In the genomic region with DNA sequence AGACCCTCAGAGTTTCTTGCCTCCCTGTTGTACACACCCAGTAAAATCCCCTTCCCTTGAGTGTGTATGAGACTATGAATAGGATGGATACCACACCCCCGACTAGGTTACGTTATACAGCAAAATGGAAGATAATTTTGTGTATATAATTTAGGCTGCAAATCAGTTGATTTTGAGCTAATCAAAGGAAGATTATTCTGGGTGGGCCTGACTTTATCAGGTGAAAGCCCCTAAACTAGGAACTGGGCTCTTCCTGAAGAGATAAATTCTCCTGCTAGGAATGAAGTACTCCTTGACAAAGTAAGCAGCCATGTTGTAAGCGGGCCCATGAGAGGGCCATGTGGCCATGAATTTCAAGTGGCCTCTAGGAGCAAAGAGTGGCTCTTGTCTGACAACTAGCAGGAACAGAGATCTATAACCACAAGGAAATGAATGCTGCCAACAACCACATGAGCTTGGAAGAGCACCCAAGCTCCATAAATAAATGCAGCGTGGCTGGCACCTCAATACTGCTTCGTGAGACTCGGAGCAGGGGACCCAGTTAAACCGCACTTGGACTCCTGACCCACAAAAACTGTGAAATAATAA, we compare ENCODE assay signal across 23 cellular contexts.
"Had no signal": no experiment of that assay in that cellular context is flagged by ENCODE, and none has a peak within 500 bp of the region (broad histone marks: within the 10 kb centered on the region; RNA-seq: fewer than 3 reads in every experiment).

No MANE protein-coding gene starts in this region.

- H3K27ac ChIP-seq: epithelial cell of prostate, esophagus muscularis mucosa, gastroesophageal sphincter, neural progenitor cell, pancreas, stomach, uterus had no signal

- H3K4me1 ChIP-seq: esophagus muscularis mucosa, gastroesophageal sphincter, neural progenitor cell, pancreas, stomach, uterus had no signal

- H3K9me3 ChIP-seq: esophagus muscularis mucosa, gastroesophageal sphincter, pancreas, stomach, uterus had no signal

- H3K27me3 ChIP-seq: esophagus muscularis mucosa, gastroesophageal sphincter, neural progenitor cell, stomach had no signal

- DNase-seq: effector memory CD4-positive, alpha-beta T cell; glutamatergic neuron; immature natural killer cell; kidney; left cardiac atrium; occipital lobe; pancreas; right cardiac atrium; small intestine; stimulated activated CD4-positive, alpha-beta T cell treated with anti-CD3 and anti-CD28 coated beads, Interleukin-12 subunit alpha, Interleukin-12 subunit beta, amount 100 ng/mL, for 4 hours; stimulated activated naive CD4-positive, alpha-beta T cell; stomach; substantia nigra; uterus had no signal

- ATAC-seq: gastroesophageal sphincter; left cardiac atrium; natural killer cell treated with Interleukin-12 subunit alpha and Interleukin-12 subunit beta and Interleukin-15 and Interleukin-18, amount 100 ng/mL, for 72 hours; pancreas; right cardiac atrium had no signal

- H3K4me3 Mint-ChIP-seq: immature natural killer cell; memory B cell; mesothelial cell of epicardium; natural killer cell treated with Interleukin-12 subunit alpha and Interleukin-12 subunit beta and Interleukin-15 and Interleukin-18, amount 100 ng/mL, for 72 hours; neural progenitor cell; type B pancreatic cell had no signal

- H3K4me3 ChIP-seq: esophagus muscularis mucosa, gastroesophageal sphincter, neural progenitor cell, pancreas, stomach, uterus had no signal

- H3K36me3 ChIP-seq: esophagus muscularis mucosa, gastroesophageal sphincter, neural progenitor cell, pancreas, stomach, uterus had no signal

- H3K36me3 Mint-ChIP-seq: immature natural killer cell; memory B cell; mesothelial cell of epicardium; natural killer cell treated with Interleukin-12 subunit alpha and Interleukin-12 subunit beta and Interleukin-15 and Interleukin-18, amount 100 ng/mL, for 72 hours; neural progenitor cell; type B pancreatic cell had no signal

- H3K27ac Mint-ChIP-seq: immature natural killer cell; memory B cell; mesothelial cell of epicardium; natural killer cell treated with Interleukin-12 subunit alpha and Interleukin-12 subunit beta and Interleukin-15 and Interleukin-18, amount 100 ng/mL, for 72 hours; neural progenitor cell; progenitor cell of endocrine pancreas; type B pancreatic cell had no signal

- H3K4me1 Mint-ChIP-seq: immature natural killer cell, memory B cell had no signal

- H3K9me3 Mint-ChIP-seq: memory B cell, mesothelial cell of epicardium, neural progenitor cell, type B pancreatic cell had no signal

- H3K27me3 Mint-ChIP-seq: memory B cell; natural killer cell treated with Interleukin-12 subunit alpha and Interleukin-12 subunit beta and Interleukin-15 and Interleukin-18, amount 100 ng/mL, for 72 hours; progenitor cell of endocrine pancreas; type B pancreatic cell had no signal
